Comparison of ENCODE assay signal across 5 cellular contexts in genomic region chr15:28152538-28152923, GRCh38. TPM values are rescaled to one million over a fixed set of nuclear protein-coding genes. Genes with fewer than 3 reads are reported as not detected.
"Had no signal": no experiment of that assay in that cellular context is flagged by ENCODE, and none has a peak within 500 bp of the region (broad histone marks: within the 10 kb centered on the region; RNA-seq: fewer than 3 reads in every experiment).

No MANE protein-coding gene starts in this region.

RNA-seq across cellular contexts. Expression of gene OCA2, which starts 53.4 kb away (rescaled TPM):
- total RNA-seq: M059J, OCI-LY7, PC-3, Right ventricle myocardium inferior had no signal
- polyA plus RNA-seq: IgD-negative memory B cell had no signal
